ENCODE assay signal across 29 cellular contexts in the genomic region with DNA sequence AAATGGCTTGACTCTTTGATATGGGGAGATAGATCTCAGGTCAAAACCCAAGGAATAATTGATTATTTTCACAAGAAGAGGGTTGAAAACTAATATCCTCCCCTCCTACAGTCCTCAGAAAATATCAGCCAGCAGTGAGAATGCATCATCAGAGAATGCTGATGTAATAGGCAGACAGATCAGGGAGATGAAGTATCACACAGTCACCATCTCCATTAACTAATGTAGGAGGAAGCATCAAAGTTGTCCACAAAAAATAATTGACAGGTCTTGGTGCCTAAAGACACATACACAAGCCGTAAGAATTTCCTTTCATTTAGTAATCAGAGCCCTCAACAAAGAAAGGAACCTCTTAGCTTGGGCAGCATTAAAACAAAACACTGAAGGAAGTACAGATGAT.
DNase-seq lines count a peak whose midpoint lies in the region; ATAC-seq and TF ChIP-seq lines count a peak whose summit lies in the region.
"Had no signal": no experiment of that assay in that cellular context is flagged by ENCODE, and none has a peak within 500 bp of the region (broad histone marks: within the 10 kb centered on the region; RNA-seq: fewer than 3 reads in every experiment).

No MANE protein-coding gene starts in this region.

- H3K4me1 Mint-ChIP-seq in GM23338 (peaks cover 26% of the 10 kb centered on the region), T-helper 17 cell (peaks cover 6% of the 10 kb centered on the region)
- H3K4me1 Mint-ChIP-seq in effector memory CD8-positive, alpha-beta T cell (ENCODE audit: low read depth in 2 of 2): no peaks in the 10 kb centered on the region
- H3K4me1 Mint-ChIP-seq: CD14-positive monocyte; neural crest cell; stimulated activated memory B cell treated with anti-CD40 and anti-IgM and Interleukin-4, amounts not matched to agents 10 μg/mL and 1 μg/mL and 100 μg/mL, for 72 hours had no signal

- POLR2A ChIA-PET in PC-9 (lab: Charles Lee; ENCODE audit: unreplicated experiment): no interaction called here

- H3K9me3 Mint-ChIP-seq in GM23338: no peaks in the 10 kb centered on the region
- H3K9me3 Mint-ChIP-seq in effector memory CD8-positive, alpha-beta T cell: no peaks in the 10 kb centered on the region
- H3K9me3 Mint-ChIP-seq: activated T-cell treated with anti-CD3 and anti-CD28 coated beads, Interleukin-2, amount 50 U/mL, for 24 hours; CD14-positive monocyte; neural crest cell; stimulated activated memory B cell treated with anti-CD40 and anti-IgM and Interleukin-4, amounts not matched to agents 10 μg/mL and 1 μg/mL and 100 μg/mL, for 72 hours had no signal

- no peaks in the 10 kb centered on the region for H4K20me1 ChIP-seq in GM23338 (replicated peaks; ENCODE audit: insufficient read depth)
- H4K20me1 ChIP-seq in PC-9 (ENCODE audit: insufficient read depth): no peaks in the 10 kb centered on the region

- H3K27ac ChIP-seq in GM23338 (ENCODE audit: low read depth) (no peak overlapping the region), PC-9 (peak overlapping the region; percentile 31)
- H3K27ac ChIP-seq: body of pancreas, heart right ventricle, lower lobe of right lung, parathyroid adenoma, right atrium auricular region, suprapubic skin, upper lobe of right lung, VCaP had no signal

- H3K79me2 ChIP-seq in GM23338 (replicated peaks; ENCODE audit: insufficient read depth) (no peaks in the 10 kb centered on the region), PC-9 (ENCODE audit: low read depth) (no peaks in the 10 kb centered on the region)
- H3K79me2 ChIP-seq: parathyroid adenoma had no signal

- H3K4me1 ChIP-seq in GM23338 (ENCODE audit: insufficient read depth) (peaks cover 18% of the 10 kb centered on the region; the same call in 1 of the 2 replicates), PC-9 (replicated peaks; ENCODE audit: insufficient read depth) (no peaks in the 10 kb centered on the region)
- H3K4me1 ChIP-seq: heart right ventricle, lower lobe of right lung, parathyroid adenoma, right atrium auricular region, suprapubic skin, upper lobe of right lung had no signal

- no peak for TF ChIP-seq CTCF in GM23338 (conservative IDR thresholded peaks at IDR 0.05; ENCODE audit: low read depth in 2 of 2)
- no peak for TF ChIP-seq CTCF in PC-9 (conservative IDR thresholded peaks at IDR 0.05)

- DNase-seq in GM23338 (ENCODE audit: low spot score) (no peak), PC-9 (no peak), erythroblast (lab: John Stamatoyannopoulos, UW) (peak; percentile 5 to 56), skeletal muscle cell (ENCODE audit: low read depth) (peak; percentile 7), T-helper 17 cell (no peak)
- no peak for DNase-seq in effector memory CD8-positive, alpha-beta T cell
- DNase-seq: activated CD4-positive, alpha-beta T cell treated with anti-CD3 and anti-CD28 coated beads for 4 hours; activated T-cell treated with anti-CD3 and anti-CD28 coated beads, Interleukin-2, amount 50 U/mL, for 24 hours; body of pancreas; HCEC 1CT; heart right ventricle; kidney glomerular epithelial cell; lower lobe of right lung; NCI-H1092 treated with DMSO at 0.1 percent for 48 hours; NCI-H2029; NCI-H2227 treated with DMSO at 0.1 percent for 48 hours; NCI-H748 treated with DMSO at 0.1 percent for 48 hours; SK-N-SH; stimulated activated CD4-positive, alpha-beta T cell treated with anti-CD3 and anti-CD28 coated beads, Interleukin-12 subunit alpha, Interleukin-12 subunit beta, amount 100 ng/mL, for 4 hours; stimulated activated CD4-positive, alpha-beta T cell treated with anti-CD3 and anti-CD28 coated beads, Interleukin-4, amount 100 ng/mL, for 4 hours; upper lobe of right lung had no signal

- CTCF ChIA-PET in PC-9 (lab: Charles Lee): no interaction called here

- intact Hi-C loops in PC-9 (cut with micrococcal nuclease; ENCODE audit: unreplicated experiment): loop anchor here (5.0 kb wide), 2 partner anchors 79 to 171 kb away; no protein-coding TSS in a partner anchor

- no peaks in the 10 kb centered on the region for H3F3A ChIP-seq in GM23338 (replicated peaks; ENCODE audit: low read depth)
- H3F3A ChIP-seq in PC-9 (ENCODE audit: insufficient read depth, low read depth): peaks cover 4% of the 10 kb centered on the region; the same call in 1 of the 2 replicates

- H3K36me3 ChIP-seq in GM23338 (ENCODE audit: insufficient read depth) (no peaks in the 10 kb centered on the region), PC-9 (ENCODE audit: low read depth) (no peaks in the 10 kb centered on the region)
- H3K36me3 ChIP-seq: heart right ventricle, lower lobe of right lung, right atrium auricular region, suprapubic skin, upper lobe of right lung had no signal

- H3K9me3 ChIP-seq in PC-9 (ENCODE audit: insufficient read depth, low read depth) (no peaks in the 10 kb centered on the region), T-helper 17 cell (ENCODE audit: control insufficient read depth, low read length, poor library complexity, severe bottlenecking) (no peaks in the 10 kb centered on the region)
- H3K9me3 ChIP-seq: body of pancreas, heart right ventricle, lower lobe of right lung, right atrium auricular region, SK-N-SH, suprapubic skin, upper lobe of right lung had no signal

- H3K4me2 ChIP-seq in GM23338: no peak overlapping the region
- H3K4me2 ChIP-seq in PC-9: no peak overlapping the region
- H3K4me2 ChIP-seq: SK-N-SH had no signal

- BruUV-seq in PC-9 (replicated peaks; lab: Mats Ljungman, UMichigan): no TSS peak

- H3K27ac Mint-ChIP-seq in GM23338: peak overlapping the region; percentile 10
- no peak overlapping the region for H3K27ac Mint-ChIP-seq in T-helper 17 cell
- H3K27ac Mint-ChIP-seq in effector memory CD8-positive, alpha-beta T cell: no peak overlapping the region
- H3K27ac Mint-ChIP-seq: CD14-positive monocyte; stimulated activated memory B cell treated with anti-CD40 and anti-IgM and Interleukin-4, amounts not matched to agents 10 μg/mL and 1 μg/mL and 100 μg/mL, for 72 hours had no signal

- no peak overlapping the region for H2AFZ ChIP-seq in GM23338
- H2AFZ ChIP-seq in PC-9: no peak overlapping the region
- H2AFZ ChIP-seq: parathyroid adenoma had no signal

- no peaks in the 10 kb centered on the region for H3K27me3 ChIP-seq in GM23338 (ENCODE audit: insufficient read depth)
- no peaks in the 10 kb centered on the region for H3K27me3 ChIP-seq in PC-9 (ENCODE audit: insufficient read depth, low read depth)
- H3K27me3 ChIP-seq: body of pancreas, right atrium auricular region, suprapubic skin, upper lobe of right lung had no signal

- no peak overlapping the region for H3K4me3 Mint-ChIP-seq in GM23338
- H3K4me3 Mint-ChIP-seq in T-helper 17 cell: no peak overlapping the region
- H3K4me3 Mint-ChIP-seq in effector memory CD8-positive, alpha-beta T cell: no peak overlapping the region
- H3K4me3 Mint-ChIP-seq: activated T-cell treated with anti-CD3 and anti-CD28 coated beads, Interleukin-2, amount 50 U/mL, for 24 hours; CD14-positive monocyte; neural crest cell; stimulated activated memory B cell treated with anti-CD40 and anti-IgM and Interleukin-4, amounts not matched to agents 10 μg/mL and 1 μg/mL and 100 μg/mL, for 72 hours had no signal

- H3K36me3 Mint-ChIP-seq in GM23338 (ENCODE audit: low read depth) (peaks cover 13% of the 10 kb centered on the region), T-helper 17 cell (ENCODE audit: low read depth) (peaks cover 2% of the 10 kb centered on the region)
- H3K36me3 Mint-ChIP-seq in effector memory CD8-positive, alpha-beta T cell (ENCODE audit: insufficient read depth): no peaks in the 10 kb centered on the region
- H3K36me3 Mint-ChIP-seq: CD14-positive monocyte; stimulated activated memory B cell treated with anti-CD40 and anti-IgM and Interleukin-4, amounts not matched to agents 10 μg/mL and 1 μg/mL and 100 μg/mL, for 72 hours had no signal

- H3K9me2 ChIP-seq in GM23338 (ENCODE audit: insufficient read depth) (no peaks in the 10 kb centered on the region), PC-9 (ENCODE audit: insufficient read depth) (no peaks in the 10 kb centered on the region)
- H3K9me2 ChIP-seq: SK-N-SH had no signal

- TF ChIP-seq POLR2A in erythroblast (IDR thresholded peaks at IDR 0.05; ENCODE audit: low read length): no peak

- H3K27me3 Mint-ChIP-seq in GM23338 (ENCODE audit: insufficient read depth, low read depth, poor library complexity): no peaks in the 10 kb centered on the region
- H3K27me3 Mint-ChIP-seq in T-helper 17 cell: no peaks in the 10 kb centered on the region
- peaks cover 14 to 18% of the 10 kb centered on the region in 2 donors for H3K27me3 Mint-ChIP-seq in effector memory CD8-positive, alpha-beta T cell
- H3K27me3 Mint-ChIP-seq: activated T-cell treated with anti-CD3 and anti-CD28 coated beads, Interleukin-2, amount 50 U/mL, for 24 hours; stimulated activated memory B cell treated with anti-CD40 and anti-IgM and Interleukin-4, amounts not matched to agents 10 μg/mL and 1 μg/mL and 100 μg/mL, for 72 hours had no signal

- H3K4me3 ChIP-seq in GM23338: no peak overlapping the region
- H3K4me3 ChIP-seq in PC-9: no peak overlapping the region
- no peak overlapping the region for H3K4me3 ChIP-seq in skeletal muscle cell (ENCODE audit: low read depth, low read length)
- H3K4me3 ChIP-seq: body of pancreas, heart right ventricle, lower lobe of right lung, right atrium auricular region, suprapubic skin, upper lobe of right lung had no signal

- ATAC-seq in GM23338: no peak
- no peak for ATAC-seq in T-helper 17 cell
- ATAC-seq in effector memory CD8-positive, alpha-beta T cell (replicated peaks): no peak
- ATAC-seq in GM19455 (IDR thresholded peaks at IDR 0.05; ENCODE audit: unreplicated experiment): no peak
- ATAC-seq: body of pancreas; heart right ventricle; lower lobe of right lung; stimulated activated memory B cell treated with anti-CD40 and anti-IgM and Interleukin-4, amounts not matched to agents 10 μg/mL and 1 μg/mL and 100 μg/mL, for 72 hours; upper lobe of right lung had no signal

TF ChIP-seq in GM23338, 12 proteins besides CTCF, POLR2A, EP300 and RAD21 (continues in another document):
- no peak for TF ChIP-seq EZH2phosphoT487 (IDR thresholded peaks at IDR 0.05; ENCODE audit: unreplicated experiment)
- no peak for TF ChIP-seq ZNF331 (CRISPR knock-in tag; IDR thresholded peaks at IDR 0.05; ENCODE audit: low read depth)
- TF ChIP-seq ETS1 (IDR thresholded peaks at IDR 0.05): no peak
- TF ChIP-seq CREB1 (CRISPR knock-in tag; IDR thresholded peaks at IDR 0.05; ENCODE audit: low read depth): no peak
- no peak for TF ChIP-seq EZH2 (IDR thresholded peaks at IDR 0.05; ENCODE audit: low read depth, unreplicated experiment)

Comparison
In these comparisons a context has a peak if more than half of its experiments do, and no peak if none do; other contexts are left out.
1. DNase-seq: peak in erythroblast (2 of 2) and skeletal muscle cell (single experiment); none in GM23338 (single experiment), PC-9 (0 of 2), T-helper 17 cell (0 of 3) and effector memory CD8-positive, alpha-beta T cell (0 of 3).